10 cellular contexts compared by ENCODE assay signal in genomic region chr7:22718200-22718711, GRCh38. TPM values are rescaled to one million over a fixed set of nuclear protein-coding genes. Genes with fewer than 3 reads are reported as not detected.
A peak's percentile ranks its signal among the peaks of the same experiment; 100 is the strongest.
DNase-seq lines count a peak whose midpoint lies in the region; ATAC-seq and TF ChIP-seq lines count a peak whose summit lies in the region.
"Had no signal": no experiment of that assay in that cellular context is flagged by ENCODE, and none has a peak within 500 bp of the region (broad histone marks: within the 10 kb centered on the region; RNA-seq: fewer than 3 reads in every experiment).

No MANE protein-coding gene starts in this region.

- TF ChIP-seq POLR2A in body of pancreas (IDR thresholded peaks at IDR 0.05) (no peak), testis (IDR thresholded peaks at IDR 0.05) (no peak)

- H3K27ac ChIP-seq in body of pancreas (no peak overlapping the region), subcutaneous abdominal adipose tissue (ENCODE audit: low read depth, low read length) (peak overlapping the region; percentile 60), testis (no peak overlapping the region)

- H3K4me1 ChIP-seq in body of pancreas (peaks cover 9% of the 10 kb centered on the region), subcutaneous abdominal adipose tissue (ENCODE audit: control insufficient read depth in 5 of 5, insufficient read depth in 5 of 5, low read length in 5 of 5) (peaks cover 11 to 56% (median 43%) of the 10 kb centered on the region in 5 donors), testis (peaks cover 4% of the 10 kb centered on the region)

- H3K9ac ChIP-seq in subcutaneous abdominal adipose tissue (ENCODE audit: low read length in 5 of 5), result peak overlapping the region in 4 of 5 donors; percentile 18 to 53 (median 35)

- H3K9me3 Mint-ChIP-seq in HFFc6, result no peaks in the 10 kb centered on the region
- H3K9me3 Mint-ChIP-seq in activated CD4-positive, alpha-beta T cell treated with anti-CD3 and anti-CD28 coated beads, Interleukin-2, amount 10 ng/mL, durations not matched to agents 24 days and 14 days, result no peaks in the 10 kb centered on the region
- H3K9me3 Mint-ChIP-seq in activated naive CD4-positive, alpha-beta T cell treated with anti-CD3 and anti-CD28 coated beads, Interleukin-2, amount 10 ng/mL, durations not matched to agents 7 days and 5 days, result no peaks in the 10 kb centered on the region

- peak overlapping the region; percentile 98 for H3K27ac Mint-ChIP-seq in HFFc6
- H3K27ac Mint-ChIP-seq in activated CD4-positive, alpha-beta T cell treated with anti-CD3 and anti-CD28 coated beads, Interleukin-2, amount 10 ng/mL, durations not matched to agents 24 days and 14 days, result no peak overlapping the region
- no peak overlapping the region for H3K27ac Mint-ChIP-seq in activated naive CD4-positive, alpha-beta T cell treated with anti-CD3 and anti-CD28 coated beads, Interleukin-2, amount 10 ng/mL, durations not matched to agents 7 days and 5 days
- H3K27ac Mint-ChIP-seq: activated CD8-positive, alpha-beta memory T cell treated with anti-CD3 and anti-CD28 coated beads, Interleukin-2, amount 10 ng/mL, durations not matched to agents 7 days and 5 days had no signal

- CTCF ChIA-PET in activated naive CD4-positive, alpha-beta T cell treated with anti-CD3 and anti-CD28 coated beads, Interleukin-2, amount 10 ng/mL, durations not matched to agents 7 days and 5 days (lab: Charles Lee), result interaction anchor here (0.7 to 1.8 kb wide), 4 partner anchors 9 to 64 kb away, joined by 3 to 10 read pairs (median 6); partner anchors contain the start of gene IL6

- no peaks in the 10 kb centered on the region for H3K36me3 ChIP-seq in body of pancreas (replicated peaks in 1 of 2; ENCODE audit: insufficient read depth in 1 of 2, low read depth in 2 of 2)
- H3K36me3 ChIP-seq in subcutaneous abdominal adipose tissue (ENCODE audit: control insufficient read depth in 5 of 5, insufficient read depth in 5 of 5, low read length in 5 of 5), result no peaks in the 10 kb centered on the region
- H3K36me3 ChIP-seq in testis (ENCODE audit: low read depth, missing control alignments), result no peaks in the 10 kb centered on the region

- peak; percentile 92 for DNase-seq in HFFc6
- no peak for DNase-seq in body of pancreas
- peak; percentile 94 for DNase-seq in iris pigment epithelial cell (ENCODE audit: low read depth)
- no peak for DNase-seq in activated CD4-positive, alpha-beta T cell treated with anti-CD3 and anti-CD28 coated beads, Interleukin-2, amount 10 ng/mL, durations not matched to agents 24 days and 14 days
- no peak for DNase-seq in activated naive CD4-positive, alpha-beta T cell treated with anti-CD3 and anti-CD28 coated beads, Interleukin-2, amount 10 ng/mL, durations not matched to agents 7 days and 5 days
- no peak for DNase-seq in testis
- DNase-seq: activated CD8-positive, alpha-beta memory T cell treated with anti-CD3 and anti-CD28 coated beads, Interleukin-2, amount 10 ng/mL, durations not matched to agents 7 days and 5 days; stimulated activated CD4-positive, alpha-beta T cell treated with anti-CD3 and anti-CD28 coated beads, Interleukin-4, amount 100 ng/mL, for 4 hours had no signal

- H3K9me3 ChIP-seq in body of pancreas (no peaks in the 10 kb centered on the region), subcutaneous abdominal adipose tissue (ENCODE audit: control insufficient read depth in 5 of 5, low read length in 5 of 5) (no peaks in the 10 kb centered on the region), testis (no peaks in the 10 kb centered on the region)

- WGBS in body of pancreas, 2 donors, result 60 to 65% methylated on average over 6 of the region's 6 CpGs
- 44 to 56% methylated on average over 6 of the region's 6 CpGs for WGBS in testis, 2 donors

- intact Hi-C loops in body of pancreas (cut with DNase I) (no loop called here), testis (cut with DNase I; ENCODE audit: low total_unique reads) (no loop called here)
- intact Hi-C loops in activated CD4-positive, alpha-beta T cell treated with anti-CD3 and anti-CD28 coated beads, Interleukin-2, amount 10 ng/mL, durations not matched to agents 24 days and 14 days (cut with micrococcal nuclease), result no loop called here

- no peaks in the 10 kb centered on the region for H3K36me3 Mint-ChIP-seq in HFFc6 (ENCODE audit: low read depth)
- no peaks in the 10 kb centered on the region for H3K36me3 Mint-ChIP-seq in activated CD4-positive, alpha-beta T cell treated with anti-CD3 and anti-CD28 coated beads, Interleukin-2, amount 10 ng/mL, durations not matched to agents 24 days and 14 days (ENCODE audit: low read depth)
- no peaks in the 10 kb centered on the region for H3K36me3 Mint-ChIP-seq in activated naive CD4-positive, alpha-beta T cell treated with anti-CD3 and anti-CD28 coated beads, Interleukin-2, amount 10 ng/mL, durations not matched to agents 7 days and 5 days
- H3K36me3 Mint-ChIP-seq: activated CD8-positive, alpha-beta memory T cell treated with anti-CD3 and anti-CD28 coated beads, Interleukin-2, amount 10 ng/mL, durations not matched to agents 7 days and 5 days had no signal

- no peak overlapping the region for H3K4me3 ChIP-seq in body of pancreas
- H3K4me3 ChIP-seq in subcutaneous abdominal adipose tissue (ENCODE audit: low read depth in 1 of 5, low read length in 5 of 5), result no peak overlapping the region
- H3K4me3 ChIP-seq in testis, result no peak overlapping the region

- H3K27me3 ChIP-seq in body of pancreas, result no peaks in the 10 kb centered on the region
- H3K27me3 ChIP-seq in subcutaneous abdominal adipose tissue (ENCODE audit: control insufficient read depth in 5 of 5, insufficient read depth in 4 of 5, low read length in 5 of 5), result no peaks in the 10 kb centered on the region
- no peaks in the 10 kb centered on the region for H3K27me3 ChIP-seq in testis

- ATAC-seq in body of pancreas (peak; percentile 35), HG02798 (IDR thresholded peaks at IDR 0.05; ENCODE audit: poor library complexity, unreplicated experiment) (no peak)
- ATAC-seq: activated CD8-positive, alpha-beta memory T cell treated with anti-CD3 and anti-CD28 coated beads, Interleukin-2, amount 10 ng/mL, durations not matched to agents 7 days and 5 days had no signal

- H3K4me1 Mint-ChIP-seq in HFFc6 (ENCODE audit: low read depth), result peaks cover 58% of the 10 kb centered on the region
- peaks cover 6% of the 10 kb centered on the region for H3K4me1 Mint-ChIP-seq in activated CD4-positive, alpha-beta T cell treated with anti-CD3 and anti-CD28 coated beads, Interleukin-2, amount 10 ng/mL, durations not matched to agents 24 days and 14 days
- peaks cover 19% of the 10 kb centered on the region for H3K4me1 Mint-ChIP-seq in activated naive CD4-positive, alpha-beta T cell treated with anti-CD3 and anti-CD28 coated beads, Interleukin-2, amount 10 ng/mL, durations not matched to agents 7 days and 5 days

- no peaks in the 10 kb centered on the region; the same call in 1 of the 2 replicates for H3K27me3 Mint-ChIP-seq in HFFc6 (ENCODE audit: insufficient read depth)
- H3K27me3 Mint-ChIP-seq in activated CD4-positive, alpha-beta T cell treated with anti-CD3 and anti-CD28 coated beads, Interleukin-2, amount 10 ng/mL, durations not matched to agents 24 days and 14 days, result peaks cover 47% of the 10 kb centered on the region
- peaks cover 28% of the 10 kb centered on the region for H3K27me3 Mint-ChIP-seq in activated naive CD4-positive, alpha-beta T cell treated with anti-CD3 and anti-CD28 coated beads, Interleukin-2, amount 10 ng/mL, durations not matched to agents 7 days and 5 days

- H3K4me3 Mint-ChIP-seq in HFFc6, result peak overlapping the region; percentile 75
- no peak overlapping the region for H3K4me3 Mint-ChIP-seq in activated CD4-positive, alpha-beta T cell treated with anti-CD3 and anti-CD28 coated beads, Interleukin-2, amount 10 ng/mL, durations not matched to agents 24 days and 14 days
- no peak overlapping the region for H3K4me3 Mint-ChIP-seq in activated naive CD4-positive, alpha-beta T cell treated with anti-CD3 and anti-CD28 coated beads, Interleukin-2, amount 10 ng/mL, durations not matched to agents 7 days and 5 days
- H3K4me3 Mint-ChIP-seq: activated CD8-positive, alpha-beta memory T cell treated with anti-CD3 and anti-CD28 coated beads, Interleukin-2, amount 10 ng/mL, durations not matched to agents 7 days and 5 days had no signal

- TF ChIP-seq CTCF in HFFc6 (IDR thresholded peaks at IDR 0.05) (no peak), body of pancreas (IDR thresholded peaks at IDR 0.05) (no peak), testis (IDR thresholded peaks at IDR 0.05) (no peak)

RNA-seq across cellular contexts. Expression of gene IL6, which starts 8.7 kb away (rescaled TPM):
- 10 to 100 TPM; 21.3 to 55.1 (median 50.0) TPM for total RNA-seq in HFFc6 (2021; fragmentation: NEBNext Ultra II Directional; extraction: Animal tissue kit (Norgen Biotek cat#: 25700))
- total RNA-seq in body of pancreas, result 1 to 10 TPM in 1 of 2 donors, under 1 TPM in 1; 0.99 to 2.9 TPM
- 0.35 and 0.64 TPM in 2 replicates for total RNA-seq in activated CD4-positive, alpha-beta T cell treated with anti-CD3 and anti-CD28 coated beads, Interleukin-2, amount 10 ng/mL, durations not matched to agents 24 days and 14 days
- total RNA-seq in testis, result not detected
- 0.47 TPM for polyA plus RNA-seq in testis (ENCODE audit: insufficient read depth, low read depth, low replicate concordance)

Comparison
In these comparisons a context has a peak if more than half of its experiments do, and no peak if none do; other contexts are left out.
1. DNase-seq: peak in HFFc6 (single experiment) and iris pigment epithelial cell (single experiment); none in body of pancreas (0 of 4), activated CD4-positive, alpha-beta T cell treated with anti-CD3 and anti-CD28 coated beads, Interleukin-2, amount 10 ng/mL, durations not matched to agents 24 days and 14 days (single experiment), activated naive CD4-positive, alpha-beta T cell treated with anti-CD3 and anti-CD28 coated beads, Interleukin-2, amount 10 ng/mL, durations not matched to agents 7 days and 5 days (single experiment) and testis (single experiment).
2. RNA of gene IL6, which starts 8.7 kb away (total RNA-seq): 21.3 to 55.1 TPM in HFFc6; 0.99 to 2.9 TPM in body of pancreas, 0.35 to 0.64 TPM in activated CD4-positive, alpha-beta T cell treated with anti-CD3 and anti-CD28 coated beads, Interleukin-2, amount 10 ng/mL, durations not matched to agents 24 days and 14 days and not detected in testis; every median in the first group is over 4 times any median in the second.